In genomic region chr6:49050606-49051005, GRCh38 we compare ENCODE assay signal across 21 cellular contexts.
A peak's percentile ranks its signal among the peaks of the same experiment; 100 is the strongest.
DNase-seq lines count a peak whose midpoint lies in the region; ATAC-seq, FAIRE-seq and TF ChIP-seq lines count a peak whose summit lies in the region.
"Had no signal": no experiment of that assay in that cellular context is flagged by ENCODE, and none has a peak within 500 bp of the region (broad histone marks: within the 10 kb centered on the region; RNA-seq: fewer than 3 reads in every experiment).

No MANE protein-coding gene starts in this region.

- H3K27me3 Mint-ChIP-seq in activated T-cell treated with anti-CD3 and anti-CD28 coated beads, Interleukin-2, amount 50 U/mL, for 72 hours (ENCODE audit: low read depth): no peaks in the 10 kb centered on the region
- H3K27me3 Mint-ChIP-seq: B cell; CD4-positive, CD25-positive, alpha-beta regulatory T cell had no signal

- no peak for DNase-seq in activated T-cell treated with anti-CD3 and anti-CD28 coated beads, Interleukin-2, amount 50 U/mL, for 72 hours
- DNase-seq in activated T-cell treated with anti-CD3 and anti-CD28 coated beads for 4 hours: no peak
- DNase-seq in bronchial epithelial cell (ENCODE audit: low read depth): peak; percentile 24
- peak; percentile 16 for DNase-seq in superior temporal gyrus (ENCODE audit: extremely low spot score)
- DNase-seq in GOT3 (lab: John Stamatoyannopoulos, UW): no peak
- no peak for DNase-seq in stimulated activated naive CD4-positive, alpha-beta T cell (lab: John Stamatoyannopoulos, UW)
- DNase-seq: Caco-2; CD4-positive, CD25-positive, alpha-beta regulatory T cell; CD8-positive, alpha-beta T cell; DMS153; DND-41 had no signal

- H3K36me3 ChIP-seq in HUES48 (ENCODE audit: control insufficient read depth, insufficient read depth, low read length) (no peaks in the 10 kb centered on the region), bronchial epithelial cell (ENCODE audit: control insufficient read depth, insufficient read depth, low read length) (no peaks in the 10 kb centered on the region)
- H3K36me3 ChIP-seq: BLaER1 had no signal

- no peak overlapping the region for H3K4me3 Mint-ChIP-seq in activated T-cell treated with anti-CD3 and anti-CD28 coated beads, Interleukin-2, amount 50 U/mL, for 72 hours
- H3K4me3 Mint-ChIP-seq: B cell; CD4-positive, CD25-positive, alpha-beta regulatory T cell; CD8-positive, alpha-beta T cell had no signal

- ATAC-seq in activated T-cell treated with anti-CD3 and anti-CD28 coated beads, Interleukin-2, amount 50 U/mL, for 72 hours (replicated peaks in 1 of 2): no peak
- ATAC-seq in HG03521 (IDR thresholded peaks at IDR 0.05; ENCODE audit: unreplicated experiment): no peak
- ATAC-seq: CD8-positive, alpha-beta T cell; HCT116 had no signal

- H3K4me1 Mint-ChIP-seq in activated T-cell treated with anti-CD3 and anti-CD28 coated beads, Interleukin-2, amount 50 U/mL, for 72 hours (ENCODE audit: low read depth): no peaks in the 10 kb centered on the region
- H3K4me1 Mint-ChIP-seq: B cell; CD4-positive, CD25-positive, alpha-beta regulatory T cell had no signal

- peak overlapping the region; percentile 16 for H3K27ac Mint-ChIP-seq in activated T-cell treated with anti-CD3 and anti-CD28 coated beads, Interleukin-2, amount 50 U/mL, for 72 hours
- H3K27ac Mint-ChIP-seq: B cell; CD4-positive, CD25-positive, alpha-beta regulatory T cell; CD8-positive, alpha-beta T cell had no signal

- H3K27ac ChIP-seq in HUES48 (ENCODE audit: low read depth, low read length): peak overlapping the region; percentile 7
- H3K27ac ChIP-seq: 22Rv1, BLaER1, C4-2B had no signal

- TF ChIP-seq CTCF in bronchial epithelial cell (IDR thresholded peaks at IDR 0.05; ENCODE audit: insufficient read depth, low read length, severe bottlenecking): no peak

- peak overlapping the region; percentile 27; the same call in 1 of the 2 replicates for H3K4me3 ChIP-seq in HUES48 (ENCODE audit: low read depth, low read length)
- H3K4me3 ChIP-seq in bronchial epithelial cell (ENCODE audit: low read depth, low read length): no peak overlapping the region
- H3K4me3 ChIP-seq: BLaER1 had no signal

- no peak overlapping the region for H3K9ac ChIP-seq in HUES48 (ENCODE audit: low read depth, low read length)
- H3K9ac ChIP-seq: BLaER1 had no signal

- H3K27me3 ChIP-seq in HUES48 (ENCODE audit: control insufficient read depth, insufficient read depth, low read length): no peaks in the 10 kb centered on the region
- H3K27me3 ChIP-seq in bronchial epithelial cell (ENCODE audit: control insufficient read depth, insufficient read depth, low read length): no peaks in the 10 kb centered on the region
- H3K27me3 ChIP-seq: BLaER1 had no signal

- H3K9me3 ChIP-seq in HUES48 (ENCODE audit: control insufficient read depth, insufficient read depth, low read length): no peaks in the 10 kb centered on the region
- H3K9me3 ChIP-seq: BLaER1, Caco-2 had no signal

- peaks cover 26% of the 10 kb centered on the region for H3K4me1 ChIP-seq in HUES48 (ENCODE audit: control insufficient read depth, insufficient read depth, low read length)
- H3K4me1 ChIP-seq: BLaER1, Caco-2 had no signal

- FAIRE-seq in bronchial epithelial cell (lab: Jason Lieb, UNC): no peak
- FAIRE-seq: G401.6, GM12892, H54 had no signal

- peaks cover 3 to 11% of the 10 kb centered on the region in 2 donors for H3K9me3 Mint-ChIP-seq in activated T-cell treated with anti-CD3 and anti-CD28 coated beads, Interleukin-2, amount 50 U/mL, for 72 hours

- H3K36me3 Mint-ChIP-seq in activated T-cell treated with anti-CD3 and anti-CD28 coated beads, Interleukin-2, amount 50 U/mL, for 72 hours (ENCODE audit: insufficient read depth in 2 of 2): peaks cover 0 to 1% of the 10 kb centered on the region in 2 donors
- H3K36me3 Mint-ChIP-seq: CD4-positive, CD25-positive, alpha-beta regulatory T cell; CD8-positive, alpha-beta T cell had no signal

Comparison
In these comparisons a context has a peak if more than half of its experiments do, and no peak if none do; other contexts are left out.
1. DNase-seq: peak in bronchial epithelial cell (single experiment) and superior temporal gyrus (single experiment); none in activated T-cell treated with anti-CD3 and anti-CD28 coated beads, Interleukin-2, amount 50 U/mL, for 72 hours (0 of 2), activated T-cell treated with anti-CD3 and anti-CD28 coated beads for 4 hours (single experiment), GOT3 (single experiment) and stimulated activated naive CD4-positive, alpha-beta T cell (0 of 6).